In genomic region chr10:98265403-98266378, GRCh38 we compare ENCODE assay signal across 13 cellular contexts. TPM values are rescaled to one million over a fixed set of nuclear protein-coding genes. Genes with fewer than 3 reads are reported as not detected.
A peak's percentile ranks its signal among the peaks of the same experiment; 100 is the strongest.
DNase-seq lines count a peak whose midpoint lies in the region; ATAC-seq and TF ChIP-seq lines count a peak whose summit lies in the region.
"Had no signal": no experiment of that assay in that cellular context is flagged by ENCODE, and none has a peak within 500 bp of the region (broad histone marks: within the 10 kb centered on the region; RNA-seq: fewer than 3 reads in every experiment).

No MANE protein-coding gene starts in this region.

- peaks cover 0 to 4% (median 2%) of the 10 kb centered on the region in 4 donors for H3K36me3 ChIP-seq in esophagus muscularis mucosa
- no peaks in the 10 kb centered on the region for H3K36me3 ChIP-seq in gastrocnemius medialis
- no peaks in the 10 kb centered on the region for H3K36me3 ChIP-seq in PC-3 (ENCODE audit: low read depth, low read length)
- H3K36me3 ChIP-seq: prostate gland had no signal

- peaks cover 20% of the 10 kb centered on the region for H3K36me3 Mint-ChIP-seq in Calu3 (ENCODE audit: insufficient read depth, unreplicated experiment)

- peak overlapping the region; percentile 60 for H3K27ac Mint-ChIP-seq in Calu3 (ENCODE audit: unreplicated experiment)
- H3K27ac Mint-ChIP-seq: activated naive CD4-positive, alpha-beta T cell treated with anti-CD3 and anti-CD28 coated beads for 36 hours; CD4-positive, alpha-beta T cell; T-cell had no signal

- WGBS in esophagus muscularis mucosa = 78% methylated on average over 17 of the region's 17 CpGs

- H3K9ac ChIP-seq in PC-3 (ENCODE audit: low read length) = no peak overlapping the region

- H3K9me3 ChIP-seq in esophagus muscularis mucosa (no peaks in the 10 kb centered on the region), gastrocnemius medialis (no peaks in the 10 kb centered on the region), PC-3 (ENCODE audit: low read length) (no peaks in the 10 kb centered on the region)
- H3K9me3 ChIP-seq: prostate gland had no signal

- H4K20me1 ChIP-seq in PC-3 (ENCODE audit: low read length) = no peaks in the 10 kb centered on the region

- no peaks in the 10 kb centered on the region for H3K9me3 Mint-ChIP-seq in Calu3 (ENCODE audit: low read depth, unreplicated experiment)
- H3K9me3 Mint-ChIP-seq: activated naive CD4-positive, alpha-beta T cell treated with anti-CD3 and anti-CD28 coated beads for 36 hours; CD4-positive, alpha-beta T cell; T-cell had no signal

- no peak overlapping the region for H3K4me3 ChIP-seq in esophagus muscularis mucosa
- H3K4me3 ChIP-seq in gastrocnemius medialis = no peak overlapping the region
- no peak overlapping the region for H3K4me3 ChIP-seq in PC-3 (ENCODE audit: low read length)
- H3K4me3 ChIP-seq: prostate gland had no signal

- peaks cover 46% of the 10 kb centered on the region for H3K4me1 Mint-ChIP-seq in Calu3 (ENCODE audit: low read depth, unreplicated experiment)

- CTCF ChIA-PET in Calu3 (lab: Charles Lee) (interaction anchor here (1.1 kb wide), 1 partner anchor 44 kb away, joined by 5 read pairs; no protein-coding TSS in a partner anchor), PC-3 (lab: Charles Lee) (no interaction called here)

- H3K4me2 ChIP-seq in PC-3 (ENCODE audit: low read length) = no peak overlapping the region

- ATAC-seq in gastrocnemius medialis = no peak
- ATAC-seq in PC-3 = no peak
- ATAC-seq: T-cell had no signal

- H2AFZ ChIP-seq in PC-3 (ENCODE audit: low read length) = no peak overlapping the region

- TF ChIP-seq EP300 in esophagus muscularis mucosa (IDR thresholded peaks at IDR 0.05) = no peak

- no peaks in the 10 kb centered on the region for H3K27me3 Mint-ChIP-seq in Calu3 (ENCODE audit: unreplicated experiment)

- in situ Hi-C loops in KBM-7 (cut with MboI; ENCODE audit: low pct_unique_long_range_greater_than_20kb, low sequenced_read_pairs) = no loop called here
- in situ Hi-C loops in gastrocnemius medialis (cut with MboI; ENCODE audit: low sequenced_read_pairs in 4 of 4) = loop anchor here in 2 of 4 donors (5.0 to 25.0 kb wide), 3 partner anchors 42 to 172 kb away; partner anchors contain the start of gene HPS1 (in 1 of the 2)

- no TSS peak for BruUV-seq in Calu3 (replicated peaks; lab: Mats Ljungman, UMichigan)
- BruUV-seq in PC-3 (replicated peaks; lab: Mats Ljungman, UMichigan) = no TSS peak

- no peaks in the 10 kb centered on the region for H3F3A ChIP-seq in PC-3 (ENCODE audit: low read length, unreplicated experiment)

- TF ChIP-seq POLR2A in esophagus muscularis mucosa (IDR thresholded peaks at IDR 0.05; ENCODE audit: low read depth) = no peak
- TF ChIP-seq POLR2A in gastrocnemius medialis (IDR thresholded peaks at IDR 0.05) = no peak

- H3K79me2 ChIP-seq in PC-3 (ENCODE audit: low read length) = no peaks in the 10 kb centered on the region

- TF ChIP-seq CTCF in Calu3 (IDR thresholded peaks at IDR 0.05; ENCODE audit: unreplicated experiment) (no peak), esophagus muscularis mucosa (IDR thresholded peaks at IDR 0.05) (no peak), gastrocnemius medialis (IDR thresholded peaks at IDR 0.05 in 4 of 5, conservative IDR thresholded peaks at IDR 0.05 in 1 of 5) (no peak), PC-3 (conservative IDR thresholded peaks at IDR 0.05; ENCODE audit: low read depth, low read length) (no peak)

- H3K27ac ChIP-seq in esophagus muscularis mucosa (replicated peaks in 1 of 4) (peak overlapping the region in 3 of 4 donors; percentile 89 to 90 (median 89)), gastrocnemius medialis (peak overlapping the region in 3 of 4 donors; percentile 9 to 83 (median 45)), PC-3 (ENCODE audit: low read length) (no peak overlapping the region)
- H3K27ac ChIP-seq: prostate gland had no signal

- no peak for DNase-seq in Calu3
- peak; percentile 20 for DNase-seq in KBM-7
- no peak for DNase-seq in esophagus muscularis mucosa (ENCODE audit: extremely low spot score)
- DNase-seq in gastrocnemius medialis = no peak
- DNase-seq in PC-3 = no peak
- DNase-seq in anterior cingulate cortex (lab: John Stamatoyannopoulos, UW) = no peak
- DNase-seq in head of caudate nucleus = no peak
- DNase-seq: activated CD4-positive, CD25-positive, alpha-beta regulatory T cell; activated naive CD4-positive, alpha-beta T cell treated with anti-CD3 and anti-CD28 coated beads for 36 hours; CD4-positive, alpha-beta T cell; stimulated activated CD4-positive, alpha-beta T cell treated with anti-CD3 and anti-CD28 coated beads, Interleukin-1b, Interleukin-23, amount 100 ng/mL, for 48 hours; T-cell had no signal

- H3K4me1 ChIP-seq in esophagus muscularis mucosa (peaks cover 22 to 58% (median 51%) of the 10 kb centered on the region in 4 donors), gastrocnemius medialis (peaks cover 31 to 34% of the 10 kb centered on the region in 2 donors), PC-3 (ENCODE audit: insufficient read depth, low read length) (peaks cover 30% of the 10 kb centered on the region)

- POLR2A ChIA-PET in PC-3 (lab: Charles Lee; ENCODE audit: unreplicated experiment) = interaction anchor here (0.6 kb wide), 1 partner anchor 203 kb away, joined by 3 read pairs; no protein-coding TSS in a partner anchor

- peak overlapping the region; percentile 68 for H3K4me3 Mint-ChIP-seq in Calu3 (ENCODE audit: low read depth, unreplicated experiment)
- H3K4me3 Mint-ChIP-seq: activated naive CD4-positive, alpha-beta T cell treated with anti-CD3 and anti-CD28 coated beads for 36 hours; CD4-positive, alpha-beta T cell had no signal

- intact Hi-C loops in Calu3 (cut with micrococcal nuclease; ENCODE audit: unreplicated experiment) (no loop called here), esophagus muscularis mucosa (cut with DNase I) (no loop called here), gastrocnemius medialis (cut with DNase I; ENCODE audit: low total_unique reads) (loop anchor here (5.0 to 10.0 kb wide), 2 partner anchors 147 to 979 kb away; no protein-coding TSS in a partner anchor), PC-3 (cut with micrococcal nuclease) (loop anchor here (10.0 kb wide), 2 partner anchors 139 to 399 kb away; no protein-coding TSS in a partner anchor), head of caudate nucleus (cut with DNase I) (no loop called here)

- H3K27me3 ChIP-seq in esophagus muscularis mucosa = no peaks in the 10 kb centered on the region
- H3K27me3 ChIP-seq in gastrocnemius medialis = no peaks in the 10 kb centered on the region
- no peaks in the 10 kb centered on the region for H3K27me3 ChIP-seq in PC-3 (ENCODE audit: low read length)

- no peaks in the 10 kb centered on the region for H3K9me2 ChIP-seq in PC-3 (replicated peaks; ENCODE audit: low read length)

RNA-seq across cellular contexts. Expression of gene LOXL4, which starts 2.3 kb away (rescaled TPM):
- total RNA-seq in Calu3 (2022) = 2.2 and 2.6 TPM in 2 replicates
- 10 to 100 TPM in 2 of 4 donors, 1 to 10 TPM in 2; 9.4 to 19.4 (median 12.6) TPM for total RNA-seq in esophagus muscularis mucosa
- 1 to 10 TPM; 1.6 to 6.9 (median 4.7) TPM for total RNA-seq in gastrocnemius medialis
- total RNA-seq in PC-3 (2014; rRNA removed) = 7.8 and 8.2 TPM in 2 replicates
- total RNA-seq: activated naive CD4-positive, alpha-beta T cell treated with anti-CD3 and anti-CD28 coated beads for 36 hours; CD4-positive, alpha-beta T cell had no signal

Comparison
In these comparisons a context has a peak if more than half of its experiments do, and no peak if none do; other contexts are left out.
1. intact Hi-C loops: an anchor here in gastrocnemius medialis (5.0 to 10.0 kb wide) and PC-3 (10.0 kb wide); none called in Calu3, esophagus muscularis mucosa and head of caudate nucleus.